Comparison of ENCODE assay signal across 23 cellular contexts in the genomic region with DNA sequence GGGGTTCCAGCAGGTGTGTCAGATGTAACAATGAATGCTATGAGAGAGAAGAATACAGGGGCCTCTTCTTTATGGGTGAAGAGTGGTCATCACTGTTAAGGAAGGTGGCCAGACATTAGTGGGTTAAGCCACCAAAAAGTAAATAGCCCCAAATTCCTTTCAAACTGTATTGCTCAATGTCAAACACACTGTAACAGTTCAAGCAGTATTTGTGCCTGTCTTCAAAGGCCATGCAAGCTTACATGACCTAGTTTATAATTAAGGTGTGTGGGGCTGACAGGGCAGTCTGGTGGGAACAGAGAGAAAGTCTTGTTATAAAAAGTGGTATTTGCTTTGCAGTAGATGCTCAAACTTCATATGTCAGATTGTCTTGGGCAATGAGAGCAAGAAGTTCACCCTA. TPM values are rescaled to one million over a fixed set of nuclear protein-coding genes. Genes with fewer than 3 reads are reported as not detected.
A peak's percentile ranks its signal among the peaks of the same experiment; 100 is the strongest.
DNase-seq lines count a peak whose midpoint lies in the region; ATAC-seq, FAIRE-seq and TF ChIP-seq lines count a peak whose summit lies in the region.
"Had no signal": no experiment of that assay in that cellular context is flagged by ENCODE, and none has a peak within 500 bp of the region (broad histone marks: within the 10 kb centered on the region; RNA-seq: fewer than 3 reads in every experiment).

No MANE protein-coding gene starts in this region.

- H3K4me3 ChIP-seq in adipocyte (ENCODE audit: low read length) (no peak overlapping the region), HepG2 (replicated peaks in 1 of 3; ENCODE audit: insufficient read depth in 1 of 3, low read depth in 2 of 3, low read length in 3 of 3) (no peak overlapping the region), sigmoid colon (no peak overlapping the region), esophagus squamous epithelium (no peak overlapping the region)
- H3K4me3 ChIP-seq: GM12878, GM23248 had no signal

- peak in 1 of 2 experiments; percentile 76; a peak in 1 of 4 replicates for TF ChIP-seq EP300 in HepG2 (IDR thresholded peaks at IDR 0.05; ENCODE audit: low read depth in 2 of 2, low read length in 2 of 2)
- 0 out of 2 replicates have a peak, but pooled peaks have one; percentile 32 for TF ChIP-seq EP300 in HepG2 (CRISPR knock-in tag; IDR thresholded peaks at IDR 0.05; ENCODE audit: borderline replicate concordance)
- no peak for TF ChIP-seq EP300 in sigmoid colon (IDR thresholded peaks at IDR 0.05)

- CTCF ChIA-PET in HepG2 (lab: Yijun Ruan, JAX; ENCODE audit: low intra/inter-chr PET ratio, low total read pairs) = no interaction called here

- no peak overlapping the region for H2AFZ ChIP-seq in HepG2 (ENCODE audit: low read length)
- H2AFZ ChIP-seq: GM23248 had no signal

- TF ChIP-seq RAD21 in HepG2 (CRISPR knock-in tag; IDR thresholded peaks at IDR 0.05) = no peak

- POLR2A ChIA-PET in HepG2 (lab: Yijun Ruan, JAX) = no interaction called here

- H3K9ac ChIP-seq in adipocyte (ENCODE audit: low read length) = no peak overlapping the region
- no peak overlapping the region for H3K9ac ChIP-seq in HepG2 (ENCODE audit: insufficient read depth, low read depth, low read length)
- H3K9ac ChIP-seq: GM23248 had no signal

- ATAC-seq in HepG2 = peak; percentile 77
- ATAC-seq: GM12878 had no signal

- peaks cover 5% of the 10 kb centered on the region for H3K4me1 ChIP-seq in adipocyte (ENCODE audit: control insufficient read depth, insufficient read depth, low read length)
- peaks cover 16% of the 10 kb centered on the region for H3K4me1 ChIP-seq in HepG2 (ENCODE audit: insufficient read depth, low read length)
- H3K4me1 ChIP-seq in sigmoid colon = peaks cover 0 to 3% (median 0%) of the 10 kb centered on the region in 4 donors
- peaks cover 0 to 4% (median 0%) of the 10 kb centered on the region in 3 donors for H3K4me1 ChIP-seq in esophagus squamous epithelium

- in situ Hi-C loops in HepG2 (cut with HindIII; ENCODE audit: extremely low pct_ligation_motif_present, low pct_unique_long_range_greater_than_20kb) = no loop called here

- no peaks in the 10 kb centered on the region for H3K27me3 ChIP-seq in adipocyte (replicated peaks; ENCODE audit: control insufficient read depth, insufficient read depth, low read length)
- H3K27me3 ChIP-seq in HepG2 (ENCODE audit: control insufficient read depth in 1 of 2, insufficient read depth in 2 of 2, low read length in 2 of 2) = peaks cover 0 to 11% of the 10 kb centered on the region in 2 experiments; a peak in 1 of 5 replicates
- no peaks in the 10 kb centered on the region for H3K27me3 ChIP-seq in sigmoid colon
- H3K27me3 ChIP-seq in esophagus squamous epithelium = no peaks in the 10 kb centered on the region

- H4K20me1 ChIP-seq in HepG2 (ENCODE audit: insufficient read depth, low read length) = no peaks in the 10 kb centered on the region; the same call in 1 of the 2 replicates

- no peak overlapping the region for H3K27ac ChIP-seq in HepG2 (ENCODE audit: extremely low read length, insufficient read depth, low read length)
- H3K27ac ChIP-seq in sigmoid colon = no peak overlapping the region
- no peak overlapping the region for H3K27ac ChIP-seq in esophagus squamous epithelium
- H3K27ac ChIP-seq: GM23248 had no signal

- TF ChIP-seq CTCF in HepG2 (CRISPR knock-in tag; IDR thresholded peaks at IDR 0.05) (no peak), sigmoid colon (IDR thresholded peaks at IDR 0.05) (no peak), esophagus squamous epithelium (IDR thresholded peaks at IDR 0.05) (no peak)

- FAIRE-seq in HepG2 (lab: Jason Lieb, UNC) = peak; percentile 68
- FAIRE-seq: GM12878, GM19239, H1 had no signal

- H3K9me3 ChIP-seq in adipocyte (ENCODE audit: control insufficient read depth, low read length) (no peaks in the 10 kb centered on the region), HepG2 (ENCODE audit: low read length) (no peaks in the 10 kb centered on the region), sigmoid colon (no peaks in the 10 kb centered on the region), esophagus squamous epithelium (no peaks in the 10 kb centered on the region)

- BruUV-seq in HepG2 (replicated peaks; lab: Mats Ljungman, UMichigan) = no TSS peak

- H3K4me2 ChIP-seq in HepG2 (ENCODE audit: low read depth, low read length) = no peak overlapping the region; the same call in 1 of the 2 replicates

- TF ChIP-seq POLR2A in HepG2 (IDR thresholded peaks at IDR 0.05; ENCODE audit: insufficient read depth in 1 of 2, low read depth in 2 of 2, low read length in 2 of 2) = no peak
- no peak for TF ChIP-seq POLR2A in sigmoid colon (IDR thresholded peaks at IDR 0.05)
- TF ChIP-seq POLR2A in esophagus squamous epithelium (IDR thresholded peaks at IDR 0.05) = no peak

- no peaks in the 10 kb centered on the region for H3K79me2 ChIP-seq in HepG2 (ENCODE audit: insufficient read depth, low read length)

- DNase-seq in adipocyte (ENCODE audit: low read depth) (peak; percentile 24), islet precursor cell (peak; percentile 27), HepG2 (ENCODE audit: low spot score) (peak; percentile 77), sigmoid colon (peak; percentile 9), esophagus squamous epithelium (lab: John Stamatoyannopoulos, UW) (no peak), NCI-H2227 treated with DMSO at 0.1 percent for 48 hours (lab: John Stamatoyannopoulos, UW) (no peak), activated gamma-delta T cell treated with Interleukin-2 at 50 U/mL for 16 hours (no peak)
- DNase-seq in activated CD4-positive, alpha-beta T cell treated with anti-CD3 and anti-CD28 coated beads, Interleukin-2, amount 50 U/mL, for 1 hour = no peak
- DNase-seq: C1 segment of cervical spinal cord; CD4-positive, alpha-beta memory T cell; DMS 273 treated with DMSO at 0.1 percent for 48 hours; DMS79; EL; GDM1; GM23248; H7; HCEC 1CT had no signal

- H3K36me3 ChIP-seq in adipocyte (ENCODE audit: control insufficient read depth, insufficient read depth, low read length, severe bottlenecking) (no peaks in the 10 kb centered on the region), HepG2 (replicated peaks in 1 of 2; ENCODE audit: control insufficient read depth in 1 of 2, insufficient read depth in 2 of 2, low read length in 2 of 2) (no peaks in the 10 kb centered on the region), sigmoid colon (no peaks in the 10 kb centered on the region), esophagus squamous epithelium (no peaks in the 10 kb centered on the region)

- intact Hi-C loops in HepG2 (cut with micrococcal nuclease; ENCODE audit: unreplicated experiment) (no loop called here), sigmoid colon (cut with DNase I) (no loop called here), esophagus squamous epithelium (cut with DNase I) (no loop called here)

RNA-seq across cellular contexts. Expression of a gene that starts 18.5 kb away (rescaled TPM):
- total RNA-seq in HepG2 (2016; rRNA removed; fragmentation: Illumina TruSeq; extraction: Trizol) (not detected in 2 replicates), sigmoid colon (not detected), esophagus squamous epithelium (under 1 TPM in 1 of 4 donors, not detected in 3; 1.00 TPM)
- total RNA-seq in HepG2 (2016; cell fraction: cytosol; rRNA removed; fragmentation: Illumina TruSeq; extraction: Trizol; ENCODE audit: low read depth) = not detected in 2 replicates
- not detected in 2 replicates for total RNA-seq in HepG2 (2016; cell fraction: insoluble cytoplasmic fraction; rRNA removed; fragmentation: Illumina TruSeq; extraction: Trizol)
- not detected in 2 replicates for total RNA-seq in HepG2 (2016; cell fraction: membrane; rRNA removed; fragmentation: Illumina TruSeq; extraction: Trizol)
- total RNA-seq in HepG2 (2016; cell fraction: nucleus; rRNA removed; fragmentation: Illumina TruSeq; extraction: Trizol) = not detected in 2 replicates
- polyA plus RNA-seq in HepG2 (2011; rRNA removed) (not detected in 2 replicates), sigmoid colon (under 1 TPM in 1 of 3 donors, not detected in 2; 0.98 TPM)
- not detected in 2 replicates for polyA plus RNA-seq in HepG2 (2011; cell fraction: cytosol; rRNA removed)
- polyA plus RNA-seq in HepG2 (2011; cell fraction: nucleus; rRNA removed) = not detected in 2 replicates
- polyA plus RNA-seq in HepG2 (2012) = not detected in 2 replicates
- polyA plus RNA-seq in HepG2 (2016; cell fraction: cytosol; fragmentation: Illumina TruSeq; extraction: Trizol; ENCODE audit: low read depth) = not detected in 2 replicates
- polyA plus RNA-seq in HepG2 (2016; cell fraction: insoluble cytoplasmic fraction; fragmentation: Illumina TruSeq; extraction: Trizol; ENCODE audit: low read depth) = not detected in 2 replicates
- polyA plus RNA-seq in HepG2 (2016; cell fraction: membrane; fragmentation: Illumina TruSeq; extraction: Trizol; ENCODE audit: low read depth) = not detected in 2 replicates
- not detected in 2 replicates for polyA plus RNA-seq in HepG2 (2016; cell fraction: nucleus; fragmentation: Illumina TruSeq; extraction: Trizol; ENCODE audit: insufficient read depth, low read depth)
- polyA minus RNA-seq in HepG2 (2011; rRNA and poly(A)+ RNA removed; ENCODE audit: low replicate concordance) = 0.16 TPM in 1 of 2 replicates, not detected in the other
- polyA minus RNA-seq in HepG2 (2011; cell fraction: cytosol; rRNA and poly(A)+ RNA removed) = not detected in 2 replicates
- polyA minus RNA-seq in HepG2 (2011; cell fraction: nucleus; rRNA and poly(A)+ RNA removed) = not detected in 2 replicates
- total RNA-seq: A172, A673, GM23248, H1, H7 had no signal
- polyA plus RNA-seq: BJ; CD4-positive, alpha-beta memory T cell; GM23248; H1 had no signal

RNA-seq across cellular contexts. Expression of a gene that starts 24.5 kb away (rescaled TPM):
- total RNA-seq in HepG2 (2016; rRNA removed; fragmentation: Illumina TruSeq; extraction: Trizol) (0.13 TPM in 1 of 2 replicates, not detected in the other), sigmoid colon (1 to 10 TPM in 3 of 4 donors, not detected in 1; 2.2 to 9.1 (median 2.6) TPM), esophagus squamous epithelium (10 to 100 TPM in 2 of 4 donors, 1 to 10 TPM in 1, under 1 TPM in 1; 0.38 to 10.9 (median 9.1) TPM)
- not detected in 2 replicates for total RNA-seq in HepG2 (2016; cell fraction: cytosol; rRNA removed; fragmentation: Illumina TruSeq; extraction: Trizol; ENCODE audit: low read depth)
- total RNA-seq in HepG2 (2016; cell fraction: insoluble cytoplasmic fraction; rRNA removed; fragmentation: Illumina TruSeq; extraction: Trizol) = 0.17 TPM in 1 of 2 replicates, not detected in the other
- total RNA-seq in HepG2 (2016; cell fraction: membrane; rRNA removed; fragmentation: Illumina TruSeq; extraction: Trizol) = not detected in 2 replicates
- total RNA-seq in HepG2 (2016; cell fraction: nucleus; rRNA removed; fragmentation: Illumina TruSeq; extraction: Trizol) = not detected in 2 replicates
- polyA plus RNA-seq in HepG2 (2011; rRNA removed) (0.09 and 0.17 TPM in 2 replicates), sigmoid colon (10 to 100 TPM in 1 of 3 donors, 1 to 10 TPM in 2; 1.2 to 28.8 (median 4.9) TPM)
- polyA plus RNA-seq in HepG2 (2011; cell fraction: cytosol; rRNA removed) = 0.13 TPM in 2 replicates
- polyA plus RNA-seq in HepG2 (2011; cell fraction: nucleus; rRNA removed) = 0.12 and 0.35 TPM in 2 replicates
- polyA plus RNA-seq in HepG2 (2012) = not detected in 2 replicates
- not detected in 2 replicates for polyA plus RNA-seq in HepG2 (2016; cell fraction: cytosol; fragmentation: Illumina TruSeq; extraction: Trizol; ENCODE audit: low read depth)
- polyA plus RNA-seq in HepG2 (2016; cell fraction: insoluble cytoplasmic fraction; fragmentation: Illumina TruSeq; extraction: Trizol; ENCODE audit: low read depth) = not detected in 2 replicates
- not detected in 2 replicates for polyA plus RNA-seq in HepG2 (2016; cell fraction: membrane; fragmentation: Illumina TruSeq; extraction: Trizol; ENCODE audit: low read depth)
- 0.41 TPM in 1 of 2 replicates, not detected in the other for polyA plus RNA-seq in HepG2 (2016; cell fraction: nucleus; fragmentation: Illumina TruSeq; extraction: Trizol; ENCODE audit: insufficient read depth, low read depth)
- not detected in 2 replicates for polyA minus RNA-seq in HepG2 (2011; rRNA and poly(A)+ RNA removed; ENCODE audit: low replicate concordance)
- not detected in 2 replicates for polyA minus RNA-seq in HepG2 (2011; cell fraction: cytosol; rRNA and poly(A)+ RNA removed)
- polyA minus RNA-seq in HepG2 (2011; cell fraction: nucleus; rRNA and poly(A)+ RNA removed) = not detected in 2 replicates
- total RNA-seq: A673, H1 had no signal
- polyA plus RNA-seq: CD4-positive, alpha-beta memory T cell had no signal

RNA-seq across cellular contexts. Expression of a gene that starts 35.4 kb away (rescaled TPM):
- not detected in 2 replicates for total RNA-seq in HepG2 (2016; rRNA removed; fragmentation: Illumina TruSeq; extraction: Trizol)
- total RNA-seq in HepG2 (2016; cell fraction: cytosol; rRNA removed; fragmentation: Illumina TruSeq; extraction: Trizol; ENCODE audit: low read depth) = not detected in 2 replicates
- not detected in 2 replicates for total RNA-seq in HepG2 (2016; cell fraction: insoluble cytoplasmic fraction; rRNA removed; fragmentation: Illumina TruSeq; extraction: Trizol)
- not detected in 2 replicates for total RNA-seq in HepG2 (2016; cell fraction: membrane; rRNA removed; fragmentation: Illumina TruSeq; extraction: Trizol)
- total RNA-seq in HepG2 (2016; cell fraction: nucleus; rRNA removed; fragmentation: Illumina TruSeq; extraction: Trizol) = not detected in 2 replicates
- 0.04 TPM in 1 of 2 replicates, not detected in the other for polyA plus RNA-seq in HepG2 (2011; rRNA removed)
- polyA plus RNA-seq in HepG2 (2011; cell fraction: cytosol; rRNA removed) = not detected in 2 replicates
- not detected in 2 replicates for polyA plus RNA-seq in HepG2 (2011; cell fraction: nucleus; rRNA removed)
- not detected in 2 replicates for polyA plus RNA-seq in HepG2 (2012)
- polyA plus RNA-seq in HepG2 (2016; cell fraction: cytosol; fragmentation: Illumina TruSeq; extraction: Trizol; ENCODE audit: low read depth) = not detected in 2 replicates
- polyA plus RNA-seq in HepG2 (2016; cell fraction: insoluble cytoplasmic fraction; fragmentation: Illumina TruSeq; extraction: Trizol; ENCODE audit: low read depth) = not detected in 2 replicates
- not detected in 2 replicates for polyA plus RNA-seq in HepG2 (2016; cell fraction: membrane; fragmentation: Illumina TruSeq; extraction: Trizol; ENCODE audit: low read depth)
- polyA plus RNA-seq in HepG2 (2016; cell fraction: nucleus; fragmentation: Illumina TruSeq; extraction: Trizol; ENCODE audit: insufficient read depth, low read depth) = not detected in 2 replicates
- polyA minus RNA-seq in HepG2 (2011; rRNA and poly(A)+ RNA removed; ENCODE audit: low replicate concordance) = not detected in 2 replicates
- polyA minus RNA-seq in HepG2 (2011; cell fraction: cytosol; rRNA and poly(A)+ RNA removed) = not detected in 2 replicates
- polyA minus RNA-seq in HepG2 (2011; cell fraction: nucleus; rRNA and poly(A)+ RNA removed) = not detected in 2 replicates
- not detected for total RNA-seq in sigmoid colon
- polyA plus RNA-seq in sigmoid colon = not detected
- not detected for total RNA-seq in esophagus squamous epithelium
- total RNA-seq: A673; CD4-positive, alpha-beta memory T cell; H1; H7 had no signal
- polyA plus RNA-seq: BJ; CD4-positive, alpha-beta memory T cell; H1 had no signal

Comparison
In these comparisons a context has a peak if more than half of its experiments do, and no peak if none do; other contexts are left out.
1. DNase-seq: peak in adipocyte (single experiment), islet precursor cell (single experiment), HepG2 (single experiment) and sigmoid colon (single experiment); none in activated CD4-positive, alpha-beta T cell treated with anti-CD3 and anti-CD28 coated beads, Interleukin-2, amount 50 U/mL, for 1 hour (single experiment), esophagus squamous epithelium (single experiment), NCI-H2227 treated with DMSO at 0.1 percent for 48 hours (single experiment) and activated gamma-delta T cell treated with Interleukin-2 at 50 U/mL for 16 hours (single experiment).